16 cellular contexts compared by ENCODE assay signal in genomic region chr6:4066029-4066755, GRCh38. TPM values are rescaled to one million over a fixed set of nuclear protein-coding genes. Genes with fewer than 3 reads are reported as not detected.
DNase-seq lines count a peak whose midpoint lies in the region; ATAC-seq and TF ChIP-seq lines count a peak whose summit lies in the region.
"Had no signal": no experiment of that assay in that cellular context is flagged by ENCODE, and none has a peak within 500 bp of the region (broad histone marks: within the 10 kb centered on the region; RNA-seq: fewer than 3 reads in every experiment).

No MANE protein-coding gene starts in this region.

- peaks cover 29% of the 10 kb centered on the region for H3K36me3 Mint-ChIP-seq in activated naive CD8-positive, alpha-beta T cell treated with anti-CD3 and anti-CD28 coated beads, Interleukin-2, amount 50 U/mL, for 24 hours (ENCODE audit: low read depth)
- peaks cover 26% of the 10 kb centered on the region for H3K36me3 Mint-ChIP-seq in activated CD4-positive, alpha-beta memory T cell treated with anti-CD3 and anti-CD28 coated beads for 36 hours

- POLR2A ChIA-PET in HEK293 (lab: Yijun Ruan, JAX) = interaction anchor here (1.3 to 1.4 kb wide), 2 partner anchors 45 to 70 kb away, joined by 3 to 6 read pairs; partner anchors contain the start of gene ECI2
- POLR2A ChIA-PET in activated CD4-positive, alpha-beta memory T cell treated with anti-CD3 and anti-CD28 coated beads for 36 hours (lab: Charles Lee) = no interaction called here

- no peak for TF ChIP-seq POLR2A in right lobe of liver (IDR thresholded peaks at IDR 0.05)

- H3K4me3 ChIP-seq in HEK293 (ENCODE audit: low read depth, low read length) (no peak overlapping the region), right lobe of liver (no peak overlapping the region)
- H3K4me3 ChIP-seq: adrenal gland, spleen had no signal

- peak overlapping the region; percentile 34 for H3K27ac Mint-ChIP-seq in activated naive CD8-positive, alpha-beta T cell treated with anti-CD3 and anti-CD28 coated beads, Interleukin-2, amount 50 U/mL, for 24 hours
- no peak overlapping the region for H3K27ac Mint-ChIP-seq in activated CD4-positive, alpha-beta memory T cell treated with anti-CD3 and anti-CD28 coated beads for 36 hours

- no peaks in the 10 kb centered on the region for H3K27me3 Mint-ChIP-seq in activated naive CD8-positive, alpha-beta T cell treated with anti-CD3 and anti-CD28 coated beads, Interleukin-2, amount 50 U/mL, for 24 hours
- H3K27me3 Mint-ChIP-seq in activated CD4-positive, alpha-beta memory T cell treated with anti-CD3 and anti-CD28 coated beads for 36 hours = no peaks in the 10 kb centered on the region

- intact Hi-C loops in right lobe of liver (cut with DNase I) = no loop called here
- intact Hi-C loops in activated CD4-positive, alpha-beta memory T cell treated with anti-CD3 and anti-CD28 coated beads for 36 hours (cut with micrococcal nuclease) = no loop called here

- H3K27me3 ChIP-seq in right lobe of liver = no peaks in the 10 kb centered on the region
- H3K27me3 ChIP-seq: adrenal gland, BE2C, spleen had no signal

- no peak overlapping the region for H3K4me3 Mint-ChIP-seq in activated naive CD8-positive, alpha-beta T cell treated with anti-CD3 and anti-CD28 coated beads, Interleukin-2, amount 50 U/mL, for 24 hours
- no peak overlapping the region for H3K4me3 Mint-ChIP-seq in activated CD4-positive, alpha-beta memory T cell treated with anti-CD3 and anti-CD28 coated beads for 36 hours

- CTCF ChIA-PET in HEK293 (lab: Yijun Ruan, JAX) = interaction anchor here (0.6 to 1.5 kb wide), 5 partner anchors 10 to 218 kb away, joined by 3 to 5 read pairs (median 3); no protein-coding TSS in a partner anchor
- CTCF ChIA-PET in activated CD4-positive, alpha-beta memory T cell treated with anti-CD3 and anti-CD28 coated beads for 36 hours (lab: Charles Lee) = no interaction called here

- no peak for TF ChIP-seq CTCF in HEK293 (tag by site-specific recombination; IDR thresholded peaks at IDR 0.05)
- no peak for TF ChIP-seq CTCF in right lobe of liver (IDR thresholded peaks at IDR 0.05)

- no peaks in the 10 kb centered on the region; the same call in 1 of the 2 replicates for H3K4me1 ChIP-seq in HEK293 (ENCODE audit: control insufficient read depth, insufficient read depth, low read length)
- H3K4me1 ChIP-seq in right lobe of liver = peaks cover 0 to 12% (median 0%) of the 10 kb centered on the region in 4 donors
- H3K4me1 ChIP-seq: adrenal gland, BE2C, parathyroid adenoma, spleen had no signal

- peak; percentile 86 for DNase-seq in DMS53 (lab: John Stamatoyannopoulos, UW)
- DNase-seq in activated naive CD8-positive, alpha-beta T cell treated with anti-CD3 and anti-CD28 coated beads, Interleukin-2, amount 50 U/mL, for 24 hours = no peak
- DNase-seq in right lobe of liver = no peak
- no peak for DNase-seq in retina
- no peak for DNase-seq in activated CD4-positive, alpha-beta memory T cell treated with anti-CD3 and anti-CD28 coated beads for 36 hours
- DNase-seq: activated CD4-positive, alpha-beta T cell treated with anti-CD3 and anti-CD28 coated beads, Interleukin-2, amount 50 U/mL, for 48 hours; adrenal gland; BE2C; SHP77 treated with DMSO at 0.1 percent for 48 hours; spleen; stimulated activated naive CD4-positive, alpha-beta T cell treated with Interleukin-2 at 50 U/mL for 16 hours had no signal

- peaks cover 6% of the 10 kb centered on the region for H3K4me1 Mint-ChIP-seq in activated naive CD8-positive, alpha-beta T cell treated with anti-CD3 and anti-CD28 coated beads, Interleukin-2, amount 50 U/mL, for 24 hours
- H3K4me1 Mint-ChIP-seq in activated CD4-positive, alpha-beta memory T cell treated with anti-CD3 and anti-CD28 coated beads for 36 hours (ENCODE audit: low read depth) = no peaks in the 10 kb centered on the region

- 50% methylated on average over 7 of the region's 7 CpGs for WGBS in right lobe of liver (ENCODE audit: insufficient coverage, low coverage, low lambda C conversion rate, missing lambda C conversion rate)

- H3K36me3 ChIP-seq in HEK293 (ENCODE audit: control insufficient read depth in 2 of 2, insufficient read depth in 1 of 2, low read length in 2 of 2) (peaks cover 32 to 45% of the 10 kb centered on the region in 2 experiments), right lobe of liver (peaks cover 0 to 33% (median 12%) of the 10 kb centered on the region in 4 donors)

- no peaks in the 10 kb centered on the region for H3K9me3 ChIP-seq in HEK293 (ENCODE audit: control insufficient read depth, insufficient read depth, low read depth, low read length)
- no peaks in the 10 kb centered on the region for H3K9me3 ChIP-seq in right lobe of liver
- H3K9me3 ChIP-seq: adrenal gland, BE2C, spleen had no signal

- no peak overlapping the region for H3K27ac ChIP-seq in HEK293 (ENCODE audit: extremely low read depth, low read depth, low read length)
- no peak overlapping the region for H3K27ac ChIP-seq in right lobe of liver
- H3K27ac ChIP-seq: adrenal gland, epithelial cell of prostate, parathyroid adenoma, spleen had no signal

- ATAC-seq in activated naive CD8-positive, alpha-beta T cell treated with anti-CD3 and anti-CD28 coated beads, Interleukin-2, amount 50 U/mL, for 24 hours = no peak
- ATAC-seq in right lobe of liver (peak; percentile 94 to 99 (median 97)), GM18861 (IDR thresholded peaks at IDR 0.05; ENCODE audit: unreplicated experiment) (no peak)

- H3K9me3 Mint-ChIP-seq in activated naive CD8-positive, alpha-beta T cell treated with anti-CD3 and anti-CD28 coated beads, Interleukin-2, amount 50 U/mL, for 24 hours = no peaks in the 10 kb centered on the region
- no peaks in the 10 kb centered on the region for H3K9me3 Mint-ChIP-seq in activated CD4-positive, alpha-beta memory T cell treated with anti-CD3 and anti-CD28 coated beads for 36 hours

TF ChIP-seq in HEK293, 187 proteins besides CTCF, POLR2A, EP300 and RAD21:
- TF ChIP-seq ZNF692 (tag by site-specific recombination; IDR thresholded peaks at IDR 0.05) (0 out of 2 replicates have a peak, but pooled peaks have one; percentile 31), PRDM6 (tag by site-specific recombination; IDR thresholded peaks at IDR 0.05) (no peak), ZNF600 (tag by site-specific recombination; IDR thresholded peaks at IDR 0.05) (peak; percentile 50), ZNF792 (tag by site-specific recombination; IDR thresholded peaks at IDR 0.05) (no peak)
TF ChIP-seq in HEK293: peak in this region for 2.

RNA-seq across cellular contexts. Expression of gene FAM217A, which starts 12.7 kb away (rescaled TPM):
- not detected for total RNA-seq in right lobe of liver
- total RNA-seq in activated CD4-positive, alpha-beta memory T cell treated with anti-CD3 and anti-CD28 coated beads for 36 hours = not detected
- total RNA-seq: adrenal gland, glomerular endothelial cell, spleen had no signal

Comparison
In these comparisons a context has a peak if more than half of its experiments do, and no peak if none do; other contexts are left out.
1. ATAC-seq: peak in right lobe of liver (4 of 4); none in activated naive CD8-positive, alpha-beta T cell treated with anti-CD3 and anti-CD28 coated beads, Interleukin-2, amount 50 U/mL, for 24 hours (single experiment) and GM18861 (single experiment).